ENCODE assay signal across 36 cellular contexts in genomic region chr11:57971272-57972012, GRCh38. TPM values are rescaled to one million over a fixed set of nuclear protein-coding genes. Genes with fewer than 3 reads are reported as not detected.
"Had no signal": no experiment of that assay in that cellular context is flagged by ENCODE, and none has a peak within 500 bp of the region (broad histone marks: within the 10 kb centered on the region; RNA-seq: fewer than 3 reads in every experiment).

No MANE protein-coding gene starts in this region.

- H3K79me2 ChIP-seq: parathyroid adenoma had no signal

- H3K4me3 ChIP-seq: psoas muscle, skin epidermis, smooth muscle cell, spleen, suprapubic skin, thoracic aorta, thyroid gland, tibial nerve, upper lobe of left lung, vagina had no signal

- DNase-seq: naive B cell; naive thymus-derived CD8-positive, alpha-beta T cell; nephron progenitor cell; nucleus accumbens; posterior cingulate gyrus; psoas muscle; right cardiac atrium; spleen; stimulated activated CD4-positive, alpha-beta T cell treated with anti-CD3 and anti-CD28 coated beads, Interleukin-12 subunit alpha, Interleukin-12 subunit beta, amount 100 ng/mL, for 4 hours; stimulated activated CD4-positive, alpha-beta T cell treated with anti-CD3 and anti-CD28 coated beads, Interleukin-1b, Interleukin-23, amount 100 ng/mL, for 48 hours; stimulated activated CD4-positive, alpha-beta T cell treated with anti-CD3 and anti-CD28 coated beads, Interleukin-4, amount 100 ng/mL, for 1 hour; stimulated activated CD4-positive, alpha-beta T cell treated with anti-CD3 and anti-CD28 coated beads, Interleukin-4, amount 100 ng/mL, for 4 hours; stimulated activated CD8-positive, alpha-beta memory T cell treated with anti-CD3 and anti-CD28 coated beads, Interleukin-4, amount 100 ng/mL, for 48 hours; stimulated activated naive CD4-positive, alpha-beta T cell; stimulated activated naive CD8-positive, alpha-beta T cell treated with anti-CD3 and anti-CD28 coated beads, Interleukin-15, amount 100 ng/mL, for 72 hours; stimulated activated naive CD8-positive, alpha-beta T cell treated with anti-CD3 and anti-CD28 coated beads, Interleukin-15, Interleukin-2, amounts not matched to agents 100 U/mL and 50 U/mL, for 24 hours; substantia nigra; thyroid gland; trophoblast cell; upper lobe of left lung had no signal

- H3K4me2 ChIP-seq: smooth muscle cell had no signal

- H3K27me3 ChIP-seq: neutrophil, spleen, suprapubic skin, thyroid gland, tibial nerve, upper lobe of left lung, vagina had no signal

- H3K27ac ChIP-seq: neutrophil, parathyroid adenoma, psoas muscle, skin epidermis, suprapubic skin, thoracic aorta, thyroid gland, upper lobe of left lung, vagina had no signal

- H3K9me3 ChIP-seq: neutrophil, psoas muscle, suprapubic skin, thoracic aorta, thyroid gland, tibial nerve, upper lobe of left lung, vagina had no signal

- ATAC-seq: naive thymus-derived CD8-positive, alpha-beta T cell; natural killer cell treated with Interleukin-12 subunit alpha and Interleukin-12 subunit beta and Interleukin-15 and Interleukin-18, amount 100 ng/mL, for 72 hours; psoas muscle; right cardiac atrium; sciatic nerve; stimulated activated memory B cell treated with anti-CD40 and anti-IgM and Interleukin-4, amounts not matched to agents 10 μg/mL and 1 μg/mL and 100 μg/mL, for 72 hours; stimulated activated naive CD8-positive, alpha-beta T cell treated with anti-CD3 and anti-CD28 coated beads, Interleukin-15, amount 100 ng/mL, for 72 hours; stimulated activated naive CD8-positive, alpha-beta T cell treated with anti-CD3 and anti-CD28 coated beads, Interleukin-15, Interleukin-2, amounts not matched to agents 100 U/mL and 50 U/mL, for 24 hours had no signal

- H3K9ac ChIP-seq: parathyroid adenoma had no signal

- H3K36me3 ChIP-seq: neutrophil, spleen, suprapubic skin, thoracic aorta, thyroid gland, tibial nerve, upper lobe of left lung, vagina had no signal

- H3K4me1 ChIP-seq: parathyroid adenoma, psoas muscle, spleen, suprapubic skin, thyroid gland, tibial nerve, upper lobe of left lung, vagina had no signal

- H2AFZ ChIP-seq: parathyroid adenoma had no signal

RNA-seq across cellular contexts. Expression of gene OR9Q1, which starts 52.2 kb away (rescaled TPM):
- total RNA-seq: naive thymus-derived CD8-positive, alpha-beta T cell; natural killer cell treated with Interleukin-12 subunit alpha and Interleukin-12 subunit beta and Interleukin-15 and Interleukin-18, amount 100 ng/mL, for 72 hours; neural crest cell; omental fat pad; osteocyte; psoas muscle; renal cortical epithelial cell; right cardiac atrium; sciatic nerve; smooth muscle cell; spleen; thoracic aorta; thyroid gland; tibial nerve; upper lobe of left lung; ureter; vagina had no signal
- polyA plus RNA-seq: naive thymus-derived CD8-positive, alpha-beta T cell; psoas muscle; right cardiac atrium; smooth muscle cell; spleen had no signal

RNA-seq across cellular contexts. Expression of gene OR6Q1, which starts 59.3 kb away (rescaled TPM):
- total RNA-seq: naive thymus-derived CD8-positive, alpha-beta T cell; natural killer cell treated with Interleukin-12 subunit alpha and Interleukin-12 subunit beta and Interleukin-15 and Interleukin-18, amount 100 ng/mL, for 72 hours; neural crest cell; omental fat pad; osteocyte; psoas muscle; renal cortical epithelial cell; right cardiac atrium; sciatic nerve; smooth muscle cell; spleen; thoracic aorta; thyroid gland; tibial nerve; upper lobe of left lung; ureter; vagina had no signal
- polyA plus RNA-seq: naive thymus-derived CD8-positive, alpha-beta T cell; psoas muscle; right cardiac atrium; smooth muscle cell; spleen had no signal
